10 cellular contexts compared by ENCODE assay signal in genomic region chr9:38016375-38017120, GRCh38. TPM values are rescaled to one million over a fixed set of nuclear protein-coding genes. Genes with fewer than 3 reads are reported as not detected.
DNase-seq lines count a peak whose midpoint lies in the region; ATAC-seq, FAIRE-seq and TF ChIP-seq lines count a peak whose summit lies in the region.
"Had no signal": no experiment of that assay in that cellular context is flagged by ENCODE, and none has a peak within 500 bp of the region (broad histone marks: within the 10 kb centered on the region; RNA-seq: fewer than 3 reads in every experiment).

No MANE protein-coding gene starts in this region.

- H3K9me3 ChIP-seq in kidney (ENCODE audit: control insufficient read depth in 1 of 2, low read length in 2 of 2) (no peaks in the 10 kb centered on the region), stomach smooth muscle (ENCODE audit: control insufficient read depth in 2 of 2, low read length in 2 of 2) (no peaks in the 10 kb centered on the region)

- H3K36me3 Mint-ChIP-seq in HFFc6 (ENCODE audit: low read depth) (peaks cover 22% of the 10 kb centered on the region), chondrocyte (ENCODE audit: low read depth) (peaks cover 11% of the 10 kb centered on the region)
- no peaks in the 10 kb centered on the region for H3K36me3 Mint-ChIP-seq in activated T-helper 17 cell treated with anti-CD3 and anti-CD28 coated beads, Interleukin-2, amount 50 U/mL, for 72 hours (ENCODE audit: low read depth)

- no peaks in the 10 kb centered on the region for H3K27me3 ChIP-seq in stomach smooth muscle (ENCODE audit: control insufficient read depth in 1 of 2, insufficient read depth in 2 of 2, low read length in 2 of 2)

- no peak for FAIRE-seq in kidney (lab: Jason Lieb, UNC)

- intact Hi-C loops in kidney (cut with DNase I) = no loop called here

- H3K27me3 Mint-ChIP-seq in HFFc6 (ENCODE audit: insufficient read depth) (no peaks in the 10 kb centered on the region; the same call in none of the 2 replicates), chondrocyte (ENCODE audit: low read depth) (no peaks in the 10 kb centered on the region)
- peaks cover 8% of the 10 kb centered on the region for H3K27me3 Mint-ChIP-seq in activated T-helper 17 cell treated with anti-CD3 and anti-CD28 coated beads, Interleukin-2, amount 50 U/mL, for 72 hours

- H3K27ac Mint-ChIP-seq in HFFc6 = peak overlapping the region; percentile 93
- H3K27ac Mint-ChIP-seq in chondrocyte (ENCODE audit: unreplicated experiment) = peak overlapping the region; percentile 94
- H3K27ac Mint-ChIP-seq in activated T-helper 17 cell treated with anti-CD3 and anti-CD28 coated beads, Interleukin-2, amount 50 U/mL, for 72 hours = no peak overlapping the region

- H3K27ac ChIP-seq in kidney (ENCODE audit: low read depth in 2 of 2, low read length in 2 of 2) (peak overlapping the region; percentile 25 to 48), stomach smooth muscle (ENCODE audit: low read length) (peak overlapping the region; percentile 81)
- H3K27ac ChIP-seq: KMS-11 had no signal

- no peaks in the 10 kb centered on the region for H3K9me3 Mint-ChIP-seq in HFFc6
- H3K9me3 Mint-ChIP-seq in chondrocyte (ENCODE audit: low read depth) = no peaks in the 10 kb centered on the region
- H3K9me3 Mint-ChIP-seq in activated T-helper 17 cell treated with anti-CD3 and anti-CD28 coated beads, Interleukin-2, amount 50 U/mL, for 72 hours = no peaks in the 10 kb centered on the region

- H3K4me1 Mint-ChIP-seq in HFFc6 (ENCODE audit: low read depth) (peaks cover 75% of the 10 kb centered on the region), chondrocyte (ENCODE audit: low read depth) (peaks cover 57% of the 10 kb centered on the region)
- H3K4me1 Mint-ChIP-seq in activated T-helper 17 cell treated with anti-CD3 and anti-CD28 coated beads, Interleukin-2, amount 50 U/mL, for 72 hours = no peaks in the 10 kb centered on the region

- no peak for ATAC-seq in GM21423 (IDR thresholded peaks at IDR 0.05; ENCODE audit: unreplicated experiment)
- ATAC-seq in activated T-helper 17 cell treated with anti-CD3 and anti-CD28 coated beads, Interleukin-2, amount 50 U/mL, for 72 hours (replicated peaks) = no peak

- H3K4me3 ChIP-seq in kidney (ENCODE audit: low read length in 2 of 2) = no peak overlapping the region
- H3K4me3 ChIP-seq in stomach smooth muscle (ENCODE audit: low read length in 2 of 2) = peak overlapping the region in 1 of 2 donors; percentile 29

- DNase-seq in HFFc6 = peak; percentile 87
- no peak for DNase-seq in chondrocyte (ENCODE audit: low spot score)
- DNase-seq in kidney = no peak
- no peak for DNase-seq in activated CD4-positive, alpha-beta T cell treated with anti-CD3 and anti-CD28 coated beads for 1 hour
- no peak for DNase-seq in medulla oblongata (ENCODE audit: extremely low spot score)
- DNase-seq: activated CD8-positive, alpha-beta memory T cell treated with anti-CD3 and anti-CD28 coated beads, Interleukin-2, amount 50 U/mL, for 48 hours had no signal

- no peak for TF ChIP-seq CTCF in HFFc6 (IDR thresholded peaks at IDR 0.05)
- TF ChIP-seq CTCF in chondrocyte (IDR thresholded peaks at IDR 0.05) = no peak
- TF ChIP-seq CTCF in kidney (IDR thresholded peaks at IDR 0.05; ENCODE audit: borderline replicate concordance, extremely low read depth, insufficient read depth) = no peak

- peaks cover 31 to 32% of the 10 kb centered on the region in 2 donors for H3K4me1 ChIP-seq in kidney (ENCODE audit: control insufficient read depth in 1 of 2, insufficient read depth in 1 of 2, low read depth in 1 of 2, low read length in 2 of 2)
- H3K4me1 ChIP-seq in stomach smooth muscle (ENCODE audit: control insufficient read depth, insufficient read depth, low read length) = peaks cover 52% of the 10 kb centered on the region

- H3K4me3 Mint-ChIP-seq in HFFc6 = peak overlapping the region; percentile 75
- H3K4me3 Mint-ChIP-seq in chondrocyte (ENCODE audit: unreplicated experiment) = no peak overlapping the region
- no peak overlapping the region for H3K4me3 Mint-ChIP-seq in activated T-helper 17 cell treated with anti-CD3 and anti-CD28 coated beads, Interleukin-2, amount 50 U/mL, for 72 hours

- H3K36me3 ChIP-seq in kidney (ENCODE audit: control insufficient read depth in 1 of 2, insufficient read depth in 2 of 2, low read length in 2 of 2) = peaks cover 4 to 16% of the 10 kb centered on the region in 2 donors
- H3K36me3 ChIP-seq in stomach smooth muscle (ENCODE audit: control insufficient read depth in 2 of 2, insufficient read depth in 2 of 2, low read length in 2 of 2) = peaks cover 0 to 9% of the 10 kb centered on the region in 2 donors

- H3K9ac ChIP-seq in kidney (ENCODE audit: low read length in 2 of 2) (no peak overlapping the region), stomach smooth muscle (ENCODE audit: low read length in 2 of 2) (peak overlapping the region; percentile 1 to 42)
- H3K9ac ChIP-seq: KMS-11 had no signal

RNA-seq across cellular contexts. Expression of gene SHB, which starts 52.5 kb away (rescaled TPM):
- 10 to 100 TPM; 26.8 to 29.8 (median 28.6) TPM for total RNA-seq in HFFc6 (2021; fragmentation: NEBNext Ultra II Directional; extraction: Animal tissue kit (Norgen Biotek cat#: 25700))
- total RNA-seq in chondrocyte (19.6 to 25.1 TPM (median 23.8 TPM) in 3 replicates), kidney (39.8 TPM)
- polyA plus RNA-seq in kidney (ENCODE audit: insufficient read depth, low read depth, low replicate concordance) = 16.4 TPM
- total RNA-seq in activated T-helper 17 cell treated with anti-CD3 and anti-CD28 coated beads, Interleukin-2, amount 50 U/mL, for 72 hours = 1 to 10 TPM in 1 of 2 donors, under 1 TPM in 1; 0.95 to 1.7 TPM

Comparison
In these comparisons a context has a peak if more than half of its experiments do, and no peak if none do; other contexts are left out.
1. H3K9ac ChIP-seq: peak in stomach smooth muscle (2 of 2); none in kidney (0 of 2).